Comparison of ENCODE assay signal across 34 cellular contexts in the genomic region with DNA sequence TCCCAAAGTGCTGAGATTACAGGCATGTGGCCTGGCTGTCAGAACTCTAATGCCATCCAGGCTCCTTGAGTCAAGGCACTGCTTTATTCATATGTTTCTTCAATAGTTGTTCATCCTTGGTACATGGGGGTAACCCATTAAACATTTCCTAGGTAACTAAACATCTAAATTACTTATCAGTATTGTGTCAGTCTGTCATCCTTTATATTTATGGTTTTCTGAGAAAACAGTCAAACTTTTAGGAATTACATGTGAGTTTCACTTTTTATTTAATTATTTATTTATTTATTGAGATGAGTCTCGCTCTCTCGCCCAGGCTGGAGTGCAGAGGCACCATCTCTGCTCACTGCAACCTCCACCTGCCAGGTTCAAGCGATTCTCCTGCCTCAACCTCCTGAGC. TPM values are rescaled to one million over a fixed set of nuclear protein-coding genes. Genes with fewer than 3 reads are reported as not detected.
"Had no signal": no experiment of that assay in that cellular context is flagged by ENCODE, and none has a peak within 500 bp of the region (broad histone marks: within the 10 kb centered on the region; RNA-seq: fewer than 3 reads in every experiment).

No MANE protein-coding gene starts in this region.

- H3K36me3 ChIP-seq: adrenal gland, brain microvascular endothelial cell, breast epithelium had no signal

- H3K27me3 ChIP-seq: adrenal gland, body of pancreas, brain microvascular endothelial cell, breast epithelium had no signal

- H3K4me1 Mint-ChIP-seq: activated CD4-positive, alpha-beta T cell treated with anti-CD3 and anti-CD28 coated beads, Interleukin-2, amount 10 ng/mL, durations not matched to agents 24 days and 14 days had no signal

- DNase-seq: activated B cell treated with CpG ODN at 0.5 μM for 24 hours; activated CD4-positive, alpha-beta memory T cell treated with anti-CD3 and anti-CD28 coated beads for 36 hours; activated CD4-positive, alpha-beta T cell treated with anti-CD3 and anti-CD28 coated beads for 4 hours; activated CD4-positive, alpha-beta T cell treated with anti-CD3 and anti-CD28 coated beads, Interleukin-2, amount 10 ng/mL, durations not matched to agents 24 days and 14 days; activated CD4-positive, alpha-beta T cell treated with anti-CD3 and anti-CD28 coated beads, Interleukin-2, amount 50 U/mL, for 1 hour; activated CD4-positive, alpha-beta T cell treated with anti-CD3 and anti-CD28 coated beads, Interleukin-2, amount 50 U/mL, for 4 hours; activated CD4-positive, CD25-positive, alpha-beta regulatory T cell treated with anti-CD3 and anti-CD28 coated beads, Interleukin-2, amount 50 U/mL, for 72 hours; activated CD8-positive, alpha-beta memory T cell treated with anti-CD3 and anti-CD28 coated beads, Interleukin-2, amount 50 U/mL, for 4 hours; activated effector memory CD4-positive, alpha-beta T cell treated with Interleukin-2 at 50 U/mL for 16 hours; activated gamma-delta T cell; activated naive CD4-positive, alpha-beta T cell treated with anti-CD3 and anti-CD28 coated beads, Interleukin-2, amount 50 U/mL, for 16 hours; activated naive CD8-positive, alpha-beta T cell treated with anti-CD3 and anti-CD28 coated beads for 36 hours; activated T-cell treated with anti-CD3 and anti-CD28 coated beads for 4 hours; activated T-cell treated with anti-CD3 and anti-CD28 coated beads, Interleukin-2, amount 50 U/mL, for 1 hour; activated T-cell treated with anti-CD3 and anti-CD28 coated beads, Interleukin-2, amount 50 U/mL, for 4 hours; activated T-cell treated with anti-CD3 and anti-CD28 coated beads, Interleukin-2, amount 50 U/mL, for 72 hours; adrenal gland; amniotic stem cell; aorta; body of pancreas; brain microvascular endothelial cell; central memory CD4-positive, alpha-beta T cell; T-cell; T-helper 2 cell; T-helper 9 cell had no signal

- H3K27me3 Mint-ChIP-seq: activated B cell treated with CpG ODN at 0.5 μM for 24 hours; activated naive CD8-positive, alpha-beta T cell treated with anti-CD3 and anti-CD28 coated beads for 36 hours had no signal

- H3K36me3 Mint-ChIP-seq: activated CD4-positive, alpha-beta memory T cell treated with anti-CD3 and anti-CD28 coated beads for 36 hours; activated naive CD4-positive, alpha-beta T cell treated with anti-CD3 and anti-CD28 coated beads, Interleukin-2, amount 50 U/mL, for 72 hours; T-cell had no signal

- H3K9me3 ChIP-seq: adrenal gland, body of pancreas, breast epithelium had no signal

- H3K9me3 Mint-ChIP-seq: activated B cell treated with CpG ODN at 0.5 μM for 24 hours; activated CD4-positive, alpha-beta memory T cell treated with anti-CD3 and anti-CD28 coated beads for 36 hours; activated CD4-positive, alpha-beta T cell treated with anti-CD3 and anti-CD28 coated beads, Interleukin-2, amount 10 ng/mL, durations not matched to agents 24 days and 14 days; activated CD8-positive, alpha-beta T cell treated with anti-CD3 and anti-CD28 coated beads for 36 hours; activated naive CD4-positive, alpha-beta T cell treated with anti-CD3 and anti-CD28 coated beads for 36 hours; activated naive CD4-positive, alpha-beta T cell treated with anti-CD3 and anti-CD28 coated beads, Interleukin-2, amount 50 U/mL, for 72 hours; activated naive CD8-positive, alpha-beta T cell treated with anti-CD3 and anti-CD28 coated beads for 36 hours; activated T-cell treated with anti-CD3 and anti-CD28 coated beads, Interleukin-2, amount 50 U/mL, for 4 hours; activated T-cell treated with anti-CD3 and anti-CD28 coated beads, Interleukin-2, amount 50 U/mL, for 72 hours; activated T-helper 1 cell treated with anti-CD3 and anti-CD28 coated beads, Interleukin-12 subunit alpha, Interleukin-12 subunit beta, Interleukin-2, Interleukin-4 antibody, amounts not matched to agents 30 ng/mL and 10 ng/mL and 1 ng/mL, durations not matched to agents 14 hours and 24 hours and 36 hours; activated T-helper 2 cell treated with anti-CD3 and anti-CD28 coated beads, Interferon-gamma antibody, Interleukin-2, Interleukin-4, amounts not matched to agents 10 μg/mL and 5 μg/mL and 100 μg/mL, durations not matched to agents 14 hours and 24 hours and 36 hours; T-cell; T-helper 2 cell treated with Interferon-gamma antibody and Interleukin-4, amounts not matched to agents 5 μg/mL and 100 μg/mL, for 36 hours had no signal

- H3K27ac Mint-ChIP-seq: activated B cell treated with CpG ODN at 0.5 μM for 24 hours; activated CD4-positive, alpha-beta memory T cell treated with anti-CD3 and anti-CD28 coated beads for 36 hours; activated CD4-positive, alpha-beta T cell treated with anti-CD3 and anti-CD28 coated beads, Interleukin-2, amount 10 ng/mL, durations not matched to agents 24 days and 14 days; activated CD8-positive, alpha-beta T cell treated with anti-CD3 and anti-CD28 coated beads for 36 hours; activated naive CD4-positive, alpha-beta T cell treated with anti-CD3 and anti-CD28 coated beads for 36 hours; activated naive CD4-positive, alpha-beta T cell treated with anti-CD3 and anti-CD28 coated beads, Interleukin-2, amount 50 U/mL, for 72 hours; activated naive CD8-positive, alpha-beta T cell treated with anti-CD3 and anti-CD28 coated beads for 36 hours; activated T-cell treated with anti-CD3 and anti-CD28 coated beads, Interleukin-2, amount 50 U/mL, for 72 hours; activated T-helper 1 cell treated with anti-CD3 and anti-CD28 coated beads, Interleukin-12 subunit alpha, Interleukin-12 subunit beta, Interleukin-2, Interleukin-4 antibody, amounts not matched to agents 30 ng/mL and 10 ng/mL and 1 ng/mL, durations not matched to agents 14 hours and 24 hours and 36 hours; activated T-helper 2 cell treated with anti-CD3 and anti-CD28 coated beads, Interferon-gamma antibody, Interleukin-2, Interleukin-4, amounts not matched to agents 10 μg/mL and 5 μg/mL and 100 μg/mL, durations not matched to agents 14 hours and 24 hours and 36 hours; T-cell; T-helper 2 cell treated with Interferon-gamma antibody and Interleukin-4, amounts not matched to agents 5 μg/mL and 100 μg/mL, for 36 hours had no signal

- H3K4me1 ChIP-seq: adrenal gland, body of pancreas, breast epithelium had no signal

- H3K4me3 ChIP-seq: adrenal gland, body of pancreas, breast epithelium had no signal

- H3K27ac ChIP-seq: adrenal gland, body of pancreas, brain microvascular endothelial cell, breast epithelium, VCaP had no signal

- ATAC-seq: activated naive CD4-positive, alpha-beta T cell treated with anti-CD3 and anti-CD28 coated beads, Interleukin-2, amount 50 U/mL, for 72 hours; activated T-cell treated with anti-CD3 and anti-CD28 coated beads, Interleukin-2, amount 50 U/mL, for 4 hours; body of pancreas; T-cell had no signal

- H3K4me3 Mint-ChIP-seq: activated B cell treated with CpG ODN at 0.5 μM for 24 hours; activated CD4-positive, alpha-beta memory T cell treated with anti-CD3 and anti-CD28 coated beads for 36 hours; activated CD4-positive, alpha-beta T cell treated with anti-CD3 and anti-CD28 coated beads, Interleukin-2, amount 10 ng/mL, durations not matched to agents 24 days and 14 days; activated CD8-positive, alpha-beta T cell treated with anti-CD3 and anti-CD28 coated beads for 36 hours; activated T-cell treated with anti-CD3 and anti-CD28 coated beads, Interleukin-2, amount 50 U/mL, for 4 hours; activated T-helper 1 cell treated with anti-CD3 and anti-CD28 coated beads, Interleukin-12 subunit alpha, Interleukin-12 subunit beta, Interleukin-2, Interleukin-4 antibody, amounts not matched to agents 30 ng/mL and 10 ng/mL and 1 ng/mL, durations not matched to agents 14 hours and 24 hours and 36 hours; T-helper 2 cell treated with Interferon-gamma antibody and Interleukin-4, amounts not matched to agents 5 μg/mL and 100 μg/mL, for 36 hours had no signal

RNA-seq across cellular contexts. Expression of gene LAMB1, which starts 45.5 kb away (rescaled TPM):
- total RNA-seq: activated B cell treated with CpG ODN at 0.5 μM for 24 hours; activated CD4-positive, alpha-beta memory T cell treated with anti-CD3 and anti-CD28 coated beads for 36 hours; activated CD4-positive, alpha-beta T cell treated with anti-CD3 and anti-CD28 coated beads, Interleukin-2, amount 10 ng/mL, durations not matched to agents 24 days and 14 days; activated T-helper 1 cell treated with anti-CD3 and anti-CD28 coated beads, Interleukin-12 subunit alpha, Interleukin-12 subunit beta, Interleukin-2, Interleukin-4 antibody, amounts not matched to agents 30 ng/mL and 10 ng/mL and 1 ng/mL, durations not matched to agents 14 hours and 24 hours and 36 hours; T-helper 1 cell treated with Interleukin-12 subunit alpha and Interleukin-12 subunit beta and Interleukin-4 antibody, amounts not matched to agents 30 ng/mL and 1 ng/mL, for 36 hours had no signal
